In the genomic region with DNA sequence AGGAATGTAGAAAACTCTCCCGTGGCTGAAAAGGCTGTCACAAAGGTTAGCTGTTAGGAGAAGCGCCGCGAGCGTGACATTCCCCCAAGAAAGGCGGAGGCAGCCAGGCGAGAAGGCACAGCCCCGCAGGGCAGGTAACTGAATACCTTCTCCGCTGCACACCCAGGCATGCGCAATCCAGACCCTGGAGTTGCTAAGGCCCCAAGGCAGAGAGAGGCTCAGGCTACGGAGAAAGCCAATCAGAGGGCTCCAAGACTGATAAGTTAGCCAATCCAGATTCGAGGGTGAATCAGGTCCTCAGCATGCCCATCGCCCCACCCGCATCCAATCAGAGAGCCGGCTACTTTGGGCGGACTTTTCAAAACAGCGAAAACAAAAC, we compare ENCODE assay signal across 8 cellular contexts. TPM values are rescaled to one million over a fixed set of nuclear protein-coding genes. Genes with fewer than 3 reads are reported as not detected.
DNase-seq lines count a peak whose midpoint lies in the region; ATAC-seq and TF ChIP-seq lines count a peak whose summit lies in the region.

No MANE protein-coding gene starts in this region.

- intact Hi-C loops in left colon (cut with DNase I, micrococcal nuclease) = no loop called here

- H3K36me3 ChIP-seq in BE2C = no peaks in the 10 kb centered on the region; the same call in 1 of the 2 replicates

- peak overlapping the region; percentile 92 for H3K4me3 ChIP-seq in BE2C (ENCODE audit: low read depth, low read length)

- peak; percentile 81 for ATAC-seq in HG03432 (IDR thresholded peaks at IDR 0.05; ENCODE audit: unreplicated experiment)
- peak; percentile 88 for ATAC-seq in left colon

- DNase-seq in BE2C (peak; percentile 93), NCI-H460 (ENCODE audit: extremely low read depth, low read depth) (peak; percentile 97), cortex of kidney (lab: John Stamatoyannopoulos, UW) (peak; percentile 99), left colon (peak; percentile 92 to 98)
- DNase-seq in activated CD4-positive, alpha-beta T cell treated with anti-CD3 and anti-CD28 coated beads for 1 hour = peak; percentile 91
- peak; percentile 87 to 95 for DNase-seq in stimulated activated CD4-positive, alpha-beta T cell treated with anti-CD3 and anti-CD28 coated beads, Interleukin-2, amount 100 ng/mL, for 24 hours

- H3K9me3 ChIP-seq in BE2C = no peaks in the 10 kb centered on the region

- peak; percentile 44 for TF ChIP-seq POLR2A in GM19193 (IDR thresholded peaks at IDR 0.05; ENCODE audit: extremely low read depth, insufficient read depth, insufficient read length)

- no peaks in the 10 kb centered on the region for H3K27me3 ChIP-seq in BE2C

- no peaks in the 10 kb centered on the region for H3K4me1 ChIP-seq in BE2C

- TF ChIP-seq CTCF in BE2C (IDR thresholded peaks at IDR 0.05; ENCODE audit: low read depth, low read length) = no peak

RNA-seq across cellular contexts. Expression of a gene that starts 0.5 kb away (rescaled TPM):
- polyA plus RNA-seq in BE2C (2012; ENCODE audit: insufficient read depth, insufficient read length, low read depth) = 1.4 TPM
- total RNA-seq in NCI-H460 (2014; rRNA removed; shearing (Covaris generic)) = 7.6 and 8.9 TPM in 2 replicates
- polyA plus RNA-seq in NCI-H460 (2014; cell fraction: nucleus; rRNA removed) = 4.6 and 5.2 TPM in 2 replicates
- total RNA-seq in left colon = 100 to 1,000 TPM in 1 of 2 donors, 10 to 100 TPM in 1; 53.0 to 117 TPM

Comparison
In these comparisons a context has a peak if more than half of its experiments do, and no peak if none do; other contexts are left out.
1. Peak in every context shown above with its lines: DNase-seq, ATAC-seq and H3K4me3 ChIP-seq.